In the genomic region with DNA sequence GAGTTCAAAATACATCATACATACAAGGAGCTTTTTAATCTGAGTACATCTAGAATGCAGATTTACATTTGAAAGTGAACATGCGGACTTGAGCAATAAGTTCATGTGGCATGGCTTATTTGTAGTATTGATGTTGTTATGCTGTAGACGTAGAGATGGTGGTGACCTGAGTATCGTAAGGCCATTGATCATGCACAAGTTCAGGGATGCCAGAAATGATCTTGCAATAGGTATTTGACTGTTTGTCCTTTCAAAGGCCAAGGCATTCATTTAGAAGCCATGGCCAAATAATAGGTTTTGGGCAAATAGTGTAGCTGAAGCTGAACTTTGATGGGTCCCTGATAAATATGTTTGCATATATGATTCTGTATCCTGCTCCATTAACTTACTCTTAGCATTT, we compare ENCODE assay signal across 11 cellular contexts.
"Had no signal": no experiment of that assay in that cellular context is flagged by ENCODE, and none has a peak within 500 bp of the region (broad histone marks: within the 10 kb centered on the region; RNA-seq: fewer than 3 reads in every experiment).

No MANE protein-coding gene starts in this region.

- H3K4me3 ChIP-seq: GM23248, GM23338, HAP-1 had no signal

- ATAC-seq: GM23338, HCT116 had no signal

- H2AFZ ChIP-seq: GM23248, GM23338 had no signal

- FAIRE-seq: H1, H54 had no signal

- DNase-seq: GM23248, GOT3, H7, H9, HCEC 1CT, HFFc6 had no signal

- H3K36me3 ChIP-seq: HAP-1 had no signal

- H3K4me2 ChIP-seq: GM23338 had no signal

- H3K9me3 ChIP-seq: HAP-1 had no signal

- H3K4me1 ChIP-seq: HAP-1 had no signal

- H3K9ac ChIP-seq: GM23248 had no signal

- H3K27ac ChIP-seq: GM23248 had no signal
